8 cellular contexts compared by ENCODE assay signal in genomic region chr6:109456710-109457595, GRCh38. TPM values are rescaled to one million over a fixed set of nuclear protein-coding genes. Genes with fewer than 3 reads are reported as not detected.
DNase-seq lines count a peak whose midpoint lies in the region; ATAC-seq lines count a peak whose summit lies in the region.

No MANE protein-coding gene starts in this region.

- H3K27ac ChIP-seq in angular gyrus (ENCODE audit: low read depth, low read length) (peak overlapping the region; percentile 52), temporal lobe (ENCODE audit: low read depth, low read length) (peak overlapping the region; percentile 27)

- CTCF ChIA-PET in activated naive CD4-positive, alpha-beta T cell treated with anti-CD3 and anti-CD28 coated beads, Interleukin-2, amount 10 ng/mL, durations not matched to agents 7 days and 5 days (lab: Charles Lee): interaction anchor here (1.1 to 6.1 kb wide), 4 partner anchors 8 to 74 kb away, joined by 3 to 35 read pairs (median 4); partner anchors contain the start of genes CD164, PPIL6 and SMPD2

- no peaks in the 10 kb centered on the region for H3K27me3 Mint-ChIP-seq in activated naive CD4-positive, alpha-beta T cell treated with anti-CD3 and anti-CD28 coated beads, Interleukin-2, amount 10 ng/mL, durations not matched to agents 7 days and 5 days

- H3K4me3 Mint-ChIP-seq in activated naive CD4-positive, alpha-beta T cell treated with anti-CD3 and anti-CD28 coated beads, Interleukin-2, amount 10 ng/mL, durations not matched to agents 7 days and 5 days: peak overlapping the region; percentile 71

- peaks cover 2% of the 10 kb centered on the region for H3K9me3 Mint-ChIP-seq in activated naive CD4-positive, alpha-beta T cell treated with anti-CD3 and anti-CD28 coated beads, Interleukin-2, amount 10 ng/mL, durations not matched to agents 7 days and 5 days
- peaks cover 2 to 3% of the 10 kb centered on the region in 2 donors for H3K9me3 Mint-ChIP-seq in activated naive CD4-positive, alpha-beta T cell treated with anti-CD3 and anti-CD28 coated beads, Interleukin-2, amount 50 U/mL, for 72 hours

- peaks cover 75% of the 10 kb centered on the region for H3K4me1 Mint-ChIP-seq in activated naive CD4-positive, alpha-beta T cell treated with anti-CD3 and anti-CD28 coated beads, Interleukin-2, amount 10 ng/mL, durations not matched to agents 7 days and 5 days

- no peak for DNase-seq in activated naive CD4-positive, alpha-beta T cell treated with anti-CD3 and anti-CD28 coated beads, Interleukin-2, amount 10 ng/mL, durations not matched to agents 7 days and 5 days
- DNase-seq in activated naive CD4-positive, alpha-beta T cell treated with anti-CD3 and anti-CD28 coated beads, Interleukin-2, amount 50 U/mL, for 72 hours (ENCODE audit: low spot score in 2 of 2): no peak
- DNase-seq in iris pigment epithelial cell (ENCODE audit: low read depth): peak; percentile 11
- DNase-seq in amniotic stem cell (lab: John Stamatoyannopoulos, UW): no peak
- DNase-seq in NCI-H69 (lab: John Stamatoyannopoulos, UW): no peak

- peak overlapping the region; percentile 85 for H3K27ac Mint-ChIP-seq in activated naive CD4-positive, alpha-beta T cell treated with anti-CD3 and anti-CD28 coated beads, Interleukin-2, amount 10 ng/mL, durations not matched to agents 7 days and 5 days
- no peak overlapping the region for H3K27ac Mint-ChIP-seq in activated naive CD4-positive, alpha-beta T cell treated with anti-CD3 and anti-CD28 coated beads, Interleukin-2, amount 50 U/mL, for 72 hours

- no peak for ATAC-seq in activated naive CD4-positive, alpha-beta T cell treated with anti-CD3 and anti-CD28 coated beads, Interleukin-2, amount 50 U/mL, for 72 hours
- ATAC-seq in GM21360 (IDR thresholded peaks at IDR 0.05; ENCODE audit: unreplicated experiment): no peak

- H3K36me3 Mint-ChIP-seq in activated naive CD4-positive, alpha-beta T cell treated with anti-CD3 and anti-CD28 coated beads, Interleukin-2, amount 10 ng/mL, durations not matched to agents 7 days and 5 days: peaks cover 37% of the 10 kb centered on the region
- peaks cover 3 to 4% of the 10 kb centered on the region in 2 donors for H3K36me3 Mint-ChIP-seq in activated naive CD4-positive, alpha-beta T cell treated with anti-CD3 and anti-CD28 coated beads, Interleukin-2, amount 50 U/mL, for 72 hours

RNA-seq across cellular contexts. Expression of gene MICAL1, which starts 1.4 kb away (rescaled TPM):
- total RNA-seq in activated naive CD4-positive, alpha-beta T cell treated with anti-CD3 and anti-CD28 coated beads, Interleukin-2, amount 50 U/mL, for 72 hours: 10 to 100 TPM; 32.9 to 45.7 TPM
- 29.7 TPM for total RNA-seq in temporal lobe

RNA-seq across cellular contexts. Expression of gene SMPD2, which starts 16.4 kb away (rescaled TPM):
- total RNA-seq in activated naive CD4-positive, alpha-beta T cell treated with anti-CD3 and anti-CD28 coated beads, Interleukin-2, amount 50 U/mL, for 72 hours: 1 to 10 TPM; 7.6 to 9.8 TPM
- 3.4 TPM for total RNA-seq in temporal lobe

RNA-seq across cellular contexts. Expression of gene PPIL6, which starts 16.5 kb away (rescaled TPM):
- total RNA-seq in activated naive CD4-positive, alpha-beta T cell treated with anti-CD3 and anti-CD28 coated beads, Interleukin-2, amount 50 U/mL, for 72 hours: not detected
- total RNA-seq in temporal lobe: 21.1 TPM

RNA-seq across cellular contexts. Expression of gene ZBTB24, which starts 26.1 kb away (rescaled TPM):
- 10 to 100 TPM; 10.8 to 11.5 TPM for total RNA-seq in activated naive CD4-positive, alpha-beta T cell treated with anti-CD3 and anti-CD28 coated beads, Interleukin-2, amount 50 U/mL, for 72 hours
- total RNA-seq in temporal lobe: 10.3 TPM

Comparison
In these comparisons a context has a peak if more than half of its experiments do, and no peak if none do; other contexts are left out.
1. RNA of gene PPIL6, which starts 16.5 kb away (total RNA-seq): 21.1 TPM in temporal lobe (single experiment); not detected in activated naive CD4-positive, alpha-beta T cell treated with anti-CD3 and anti-CD28 coated beads, Interleukin-2, amount 50 U/mL, for 72 hours; every median in the first group is over 10 times any median in the second.